ENCODE assay signal across 10 cellular contexts in genomic region chr1:32878183-32878582, GRCh38. TPM values are rescaled to one million over a fixed set of nuclear protein-coding genes. Genes with fewer than 3 reads are reported as not detected.
DNase-seq lines count a peak whose midpoint lies in the region; ATAC-seq, FAIRE-seq and TF ChIP-seq lines count a peak whose summit lies in the region.
"Had no signal": no experiment of that assay in that cellular context is flagged by ENCODE, and none has a peak within 500 bp of the region (broad histone marks: within the 10 kb centered on the region; RNA-seq: fewer than 3 reads in every experiment).

No MANE protein-coding gene starts in this region.

- peaks cover 22 to 24% of the 10 kb centered on the region in 2 donors for H3K27me3 Mint-ChIP-seq in natural killer cell (ENCODE audit: low read depth in 2 of 2)

- H3K27ac ChIP-seq in epithelial cell of prostate: no peak overlapping the region
- H3K27ac ChIP-seq: transverse colon had no signal

- H3K27ac Mint-ChIP-seq in natural killer cell: no peak overlapping the region

- intact Hi-C loops in cardiac septum (cut with DNase I): loop anchor here (5.0 kb wide), 1 partner anchor 44 kb away; no protein-coding TSS in a partner anchor
- intact Hi-C loops in Right ventricle myocardium superior (cut with DNase I): loop anchor here (10.0 kb wide), 2 partner anchors 53 to 383 kb away; no protein-coding TSS in a partner anchor
- intact Hi-C loops in natural killer cell (cut with micrococcal nuclease): loop anchor here (10.0 kb wide), 1 partner anchor 433 kb away; no protein-coding TSS in a partner anchor

- H3K36me3 Mint-ChIP-seq in natural killer cell: no peaks in the 10 kb centered on the region

- H3K4me3 Mint-ChIP-seq in natural killer cell: no peak overlapping the region

- FAIRE-seq in urothelium cell line (lab: Jason Lieb, UNC): no peak

- no peak for TF ChIP-seq CTCF in natural killer cell (IDR thresholded peaks at IDR 0.05)

- ATAC-seq in Right ventricle myocardium superior (ENCODE audit: poor library complexity) (no peak), GM19452 (IDR thresholded peaks at IDR 0.05; ENCODE audit: unreplicated experiment) (no peak), natural killer cell (no peak)

- H3K9me3 Mint-ChIP-seq in natural killer cell: no peaks in the 10 kb centered on the region

- peak; percentile 53 for DNase-seq in cardiac septum (ENCODE audit: low spot score)
- DNase-seq in Right ventricle myocardium superior: no peak
- DNase-seq in NCI-H2171 treated with DMSO at 0.1 percent for 48 hours (lab: John Stamatoyannopoulos, UW): peak; percentile 69
- peak; percentile 29 for DNase-seq in epithelial cell of prostate (ENCODE audit: low read depth, low spot score)
- DNase-seq in urothelium cell line (ENCODE audit: low spot score): peak; percentile 56
- DNase-seq in natural killer cell: no peak
- DNase-seq in NCI-H510A treated with DMSO at 0.1 percent for 48 hours (lab: John Stamatoyannopoulos, UW): no peak
- DNase-seq: activated CD8-positive, alpha-beta memory T cell treated with anti-CD3 and anti-CD28 coated beads, Interleukin-2, amount 50 U/mL, for 48 hours; transverse colon had no signal

- H3K4me1 Mint-ChIP-seq in natural killer cell: no peaks in the 10 kb centered on the region

RNA-seq across cellular contexts. Expression of gene FNDC5, which starts 7.5 kb away (rescaled TPM):
- total RNA-seq in cardiac septum (18.7 TPM), Right ventricle myocardium superior (139 TPM), natural killer cell (under 1 TPM in 1 of 3 donors, not detected in 2; 0.36 TPM)

RNA-seq across cellular contexts. Expression of gene HPCA, which starts 8.1 kb away (rescaled TPM):
- total RNA-seq in cardiac septum: not detected
- total RNA-seq in Right ventricle myocardium superior: not detected
- under 1 TPM in 1 of 3 donors, not detected in 2; 0.59 TPM for total RNA-seq in natural killer cell

RNA-seq across cellular contexts. Expression of gene TMEM54, which starts 23.0 kb away (rescaled TPM):
- total RNA-seq in cardiac septum: 17.0 TPM
- total RNA-seq in Right ventricle myocardium superior: 10.5 TPM
- total RNA-seq in natural killer cell: not detected

Comparison
In these comparisons a context has a peak if more than half of its experiments do, and no peak if none do; other contexts are left out.
1. DNase-seq: peak in cardiac septum (single experiment), NCI-H2171 treated with DMSO at 0.1 percent for 48 hours (single experiment), epithelial cell of prostate (single experiment) and urothelium cell line (single experiment); none in Right ventricle myocardium superior (single experiment), natural killer cell (single experiment) and NCI-H510A treated with DMSO at 0.1 percent for 48 hours (single experiment).
2. RNA of gene FNDC5, which starts 7.5 kb away (total RNA-seq): 139 TPM in Right ventricle myocardium superior (single experiment) and 18.7 TPM in cardiac septum (single experiment); 0.36 TPM in natural killer cell; every median in the first group is over 10 times any median in the second.
3. RNA of gene TMEM54, which starts 23.0 kb away (total RNA-seq): 17.0 TPM in cardiac septum (single experiment) and 10.5 TPM in Right ventricle myocardium superior (single experiment); not detected in natural killer cell; every median in the first group is over 10 times any median in the second.